ENCODE assay signal across 8 cellular contexts in genomic region chr20:46757754-46758678, GRCh38.
DNase-seq lines count a peak whose midpoint lies in the region; ATAC-seq and TF ChIP-seq lines count a peak whose summit lies in the region.

No MANE protein-coding gene starts in this region.

- TF ChIP-seq CTCF in GM12872 (IDR thresholded peaks at IDR 0.05; ENCODE audit: insufficient read depth, low read depth, low read length): peak; percentile 96

- ATAC-seq in GM19452 (IDR thresholded peaks at IDR 0.05; ENCODE audit: unreplicated experiment): no peak
- ATAC-seq in GM19324 (IDR thresholded peaks at IDR 0.05; ENCODE audit: low FRiP score, unreplicated experiment): no peak

- peak; percentile 27 for DNase-seq in NCI-H1417 treated with DMSO at 0.1 percent for 48 hours (lab: John Stamatoyannopoulos, UW)
- DNase-seq in T-helper 1 cell: peak in 4 of 5 donors; percentile 9 to 57 (median 28)
- peak; percentile 74 for DNase-seq in astrocyte of the hippocampus (ENCODE audit: low read depth, low spot score)
- DNase-seq in iPS-NIHi11 (ENCODE audit: low spot score): peak; percentile 82
- peak; percentile 8 to 44 for DNase-seq in stimulated activated CD4-positive, alpha-beta T cell treated with anti-CD3 and anti-CD28 coated beads, Interleukin-15, amount 100 ng/mL, for 48 hours (ENCODE audit: low read depth in 2 of 2)

Comparison
In these comparisons a context has a peak if more than half of its experiments do, and no peak if none do; other contexts are left out.
1. DNase-seq: peak in every context shown above with its lines; median percentile 82 in iPS-NIHi11; 74 in astrocyte of the hippocampus; 28 in T-helper 1 cell; 27 in NCI-H1417 treated with DMSO at 0.1 percent for 48 hours; 26 in stimulated activated CD4-positive, alpha-beta T cell treated with anti-CD3 and anti-CD28 coated beads, Interleukin-15, amount 100 ng/mL, for 48 hours.